Comparison of ENCODE assay signal across 8 cellular contexts in genomic region chr7:127584648-127585043, GRCh38. TPM values are rescaled to one million over a fixed set of nuclear protein-coding genes. Genes with fewer than 3 reads are reported as not detected.
DNase-seq lines count a peak whose midpoint lies in the region; ATAC-seq and TF ChIP-seq lines count a peak whose summit lies in the region.

No MANE protein-coding gene starts in this region.

- peaks cover 10% of the 10 kb centered on the region; the same call in 1 of the 2 replicates for H3K4me1 ChIP-seq in iPS DF 6.9 (ENCODE audit: control insufficient read depth, insufficient read depth, low read length)
- peaks cover 21% of the 10 kb centered on the region for H3K4me1 ChIP-seq in smooth muscle cell (ENCODE audit: low read depth)

- WGBS in iPS DF 6.9 (ENCODE audit: insufficient coverage, insufficient read length): no CpG with 5 or more reads among the region's 12 CpGs
- 51% methylated on average over 12 of the region's 12 CpGs for WGBS in smooth muscle cell (ENCODE audit: low lambda C conversion rate)

- H3K27ac ChIP-seq in iPS DF 6.9 (ENCODE audit: low read length): no peak overlapping the region
- peak overlapping the region; percentile 90 for H3K27ac ChIP-seq in smooth muscle cell (ENCODE audit: low read depth)

- peaks cover 31% of the 10 kb centered on the region for H3K36me3 Mint-ChIP-seq in activated CD4-positive, alpha-beta memory T cell treated with anti-CD3 and anti-CD28 coated beads, Interleukin-2, amount 10 ng/mL, durations not matched to agents 7 days and 5 days (ENCODE audit: low read depth)

- POLR2A ChIA-PET in activated CD4-positive, alpha-beta memory T cell treated with anti-CD3 and anti-CD28 coated beads, Interleukin-2, amount 10 ng/mL, durations not matched to agents 7 days and 5 days (lab: Charles Lee): interaction anchor here (1.1 to 4.7 kb wide), 6 partner anchors 9 to 192 kb away, joined by 3 to 35 read pairs (median 4); partner anchors contain the start of genes FSCN3, SND1 and ZNF800

- ATAC-seq in HG02885 (IDR thresholded peaks at IDR 0.05; ENCODE audit: poor library complexity, unreplicated experiment): no peak

- peaks cover 58% of the 10 kb centered on the region for H3K4me1 Mint-ChIP-seq in activated CD4-positive, alpha-beta memory T cell treated with anti-CD3 and anti-CD28 coated beads, Interleukin-2, amount 10 ng/mL, durations not matched to agents 7 days and 5 days

- peaks cover 58% of the 10 kb centered on the region for H4K20me1 ChIP-seq in smooth muscle cell (ENCODE audit: low read depth)

- H3K9me3 ChIP-seq in iPS DF 6.9 (ENCODE audit: control insufficient read depth, insufficient read depth, low read length): no peaks in the 10 kb centered on the region
- no peaks in the 10 kb centered on the region for H3K9me3 ChIP-seq in smooth muscle cell (replicated peaks; ENCODE audit: low read depth)

- H3K27me3 ChIP-seq in iPS DF 6.9 (ENCODE audit: control insufficient read depth, insufficient read depth, low read length): peaks cover 9% of the 10 kb centered on the region; the same call in 1 of the 2 replicates
- no peaks in the 10 kb centered on the region for H3K27me3 ChIP-seq in smooth muscle cell (ENCODE audit: low read depth)

- peak overlapping the region; percentile 82 for H3K27ac Mint-ChIP-seq in activated CD4-positive, alpha-beta memory T cell treated with anti-CD3 and anti-CD28 coated beads, Interleukin-2, amount 10 ng/mL, durations not matched to agents 7 days and 5 days

- CTCF ChIA-PET in activated CD4-positive, alpha-beta memory T cell treated with anti-CD3 and anti-CD28 coated beads, Interleukin-2, amount 10 ng/mL, durations not matched to agents 7 days and 5 days (lab: Charles Lee): interaction anchor here (1.2 to 1.8 kb wide), 3 partner anchors 66 to 625 kb away, joined by 3 to 5 read pairs (median 3); no protein-coding TSS in a partner anchor

- H3K36me3 ChIP-seq in iPS DF 6.9 (ENCODE audit: control insufficient read depth, insufficient read depth, low read length) (peaks cover 9% of the 10 kb centered on the region), smooth muscle cell (ENCODE audit: low read depth) (no peaks in the 10 kb centered on the region)

- no peaks in the 10 kb centered on the region for H3K27me3 Mint-ChIP-seq in activated CD4-positive, alpha-beta memory T cell treated with anti-CD3 and anti-CD28 coated beads, Interleukin-2, amount 10 ng/mL, durations not matched to agents 7 days and 5 days

- no peak overlapping the region for H2AFZ ChIP-seq in smooth muscle cell (ENCODE audit: low read depth)

- H3K4me3 Mint-ChIP-seq in activated CD4-positive, alpha-beta memory T cell treated with anti-CD3 and anti-CD28 coated beads, Interleukin-2, amount 10 ng/mL, durations not matched to agents 7 days and 5 days: peak overlapping the region; percentile 92

- H3K4me2 ChIP-seq in smooth muscle cell: peak overlapping the region; percentile 99

- H3F3A ChIP-seq in smooth muscle cell (ENCODE audit: low read depth): no peaks in the 10 kb centered on the region

- peak overlapping the region; percentile 96 for H3K9ac ChIP-seq in smooth muscle cell (ENCODE audit: low read depth)

- peaks cover 42% of the 10 kb centered on the region for H3K79me2 ChIP-seq in smooth muscle cell (ENCODE audit: low read depth)

- TF ChIP-seq CTCF in HFF-Myc (IDR thresholded peaks at IDR 0.05; ENCODE audit: low read depth, low read length, missing control alignments) (no peak), smooth muscle cell (IDR thresholded peaks at IDR 0.05; ENCODE audit: borderline replicate concordance, insufficient read depth, poor library complexity, severe bottlenecking) (no peak)

- H3K9me3 Mint-ChIP-seq in activated CD4-positive, alpha-beta memory T cell treated with anti-CD3 and anti-CD28 coated beads, Interleukin-2, amount 10 ng/mL, durations not matched to agents 7 days and 5 days: no peaks in the 10 kb centered on the region

- H3K4me3 ChIP-seq in HFF-Myc (replicated peaks; ENCODE audit: low read depth, low read length): peak overlapping the region; percentile 90
- peak overlapping the region; percentile 90; the same call in 1 of the 2 replicates for H3K4me3 ChIP-seq in iPS DF 6.9 (ENCODE audit: low read length)
- H3K4me3 ChIP-seq in smooth muscle cell: peak overlapping the region; percentile 95

- no peak for DNase-seq in HFF-Myc (ENCODE audit: extremely low read depth, low read depth)
- no peak for DNase-seq in activated CD4-positive, alpha-beta memory T cell treated with anti-CD3 and anti-CD28 coated beads, Interleukin-2, amount 10 ng/mL, durations not matched to agents 7 days and 5 days
- DNase-seq in iPS DF 6.9 (ENCODE audit: low read depth, low spot score): no peak
- DNase-seq in smooth muscle cell (lab: John Stamatoyannopoulos, UW; ENCODE audit: unreplicated experiment): no peak
- no peak for DNase-seq in midbrain (lab: John Stamatoyannopoulos, UW)
- no peak for DNase-seq in NCI-H2029 (lab: John Stamatoyannopoulos, UW)
- DNase-seq in glomerular visceral epithelial cell (ENCODE audit: extremely low spot score): no peak

RNA-seq across cellular contexts. Expression of gene GCC1, which starts 0.8 kb away (rescaled TPM):
- 10 to 100 TPM; 22.0 to 22.4 TPM for total RNA-seq in activated CD4-positive, alpha-beta memory T cell treated with anti-CD3 and anti-CD28 coated beads, Interleukin-2, amount 10 ng/mL, durations not matched to agents 7 days and 5 days
- total RNA-seq in smooth muscle cell: 14.2 and 17.1 TPM in 2 replicates
- polyA plus RNA-seq in smooth muscle cell: 15.6 and 20.3 TPM in 2 replicates

RNA-seq across cellular contexts. Expression of gene ARF5, which starts 3.6 kb away (rescaled TPM):
- 100 to 1,000 TPM; 133 to 142 TPM for total RNA-seq in activated CD4-positive, alpha-beta memory T cell treated with anti-CD3 and anti-CD28 coated beads, Interleukin-2, amount 10 ng/mL, durations not matched to agents 7 days and 5 days
- 184 and 219 TPM in 2 replicates for total RNA-seq in smooth muscle cell
- 196 and 236 TPM in 2 replicates for polyA plus RNA-seq in smooth muscle cell

RNA-seq across cellular contexts. Expression of gene FSCN3, which starts 8.9 kb away (rescaled TPM):
- total RNA-seq in activated CD4-positive, alpha-beta memory T cell treated with anti-CD3 and anti-CD28 coated beads, Interleukin-2, amount 10 ng/mL, durations not matched to agents 7 days and 5 days: 1 to 10 TPM in 1 of 2 experiments, under 1 TPM in 1; 0.98 to 1.2 TPM
- total RNA-seq in smooth muscle cell: 0.94 and 4.0 TPM in 2 replicates
- 1.3 TPM in 1 of 2 replicates, not detected in the other for polyA plus RNA-seq in smooth muscle cell

RNA-seq across cellular contexts. Expression of gene PAX4, which starts 33.3 kb away (rescaled TPM):
- not detected for total RNA-seq in activated CD4-positive, alpha-beta memory T cell treated with anti-CD3 and anti-CD28 coated beads, Interleukin-2, amount 10 ng/mL, durations not matched to agents 7 days and 5 days
- not detected in 2 replicates for total RNA-seq in smooth muscle cell
- not detected in 2 replicates for polyA plus RNA-seq in smooth muscle cell
